Comparison of ENCODE assay signal across 26 cellular contexts in genomic region chr18:39424261-39424660, GRCh38.
DNase-seq lines count a peak whose midpoint lies in the region; ATAC-seq and TF ChIP-seq lines count a peak whose summit lies in the region.
"Had no signal": no experiment of that assay in that cellular context is flagged by ENCODE, and none has a peak within 500 bp of the region (broad histone marks: within the 10 kb centered on the region; RNA-seq: fewer than 3 reads in every experiment).

No MANE protein-coding gene starts in this region.

- H3K36me3 ChIP-seq in OCI-LY3 (replicated peaks; ENCODE audit: low read depth, low read length), result no peaks in the 10 kb centered on the region
- H3K36me3 ChIP-seq: BE2C, BLaER1 had no signal

- H3K27me3 ChIP-seq in OCI-LY3 (ENCODE audit: low read depth, low read length), result no peaks in the 10 kb centered on the region
- H3K27me3 ChIP-seq: BE2C, BLaER1 had no signal

- no peaks in the 10 kb centered on the region for H3K79me2 ChIP-seq in OCI-LY3 (ENCODE audit: low read length)

- peak overlapping the region; percentile 36 for H3K27ac Mint-ChIP-seq in nephron progenitor cell
- H3K27ac Mint-ChIP-seq: CD14-positive monocyte; CD4-positive, alpha-beta memory T cell; CD4-positive, CD25-positive, alpha-beta regulatory T cell; CD8-positive, alpha-beta memory T cell had no signal

- peaks cover 6% of the 10 kb centered on the region for H3K4me1 ChIP-seq in OCI-LY3 (ENCODE audit: low read length)
- H3K4me1 ChIP-seq: BE2C, BLaER1 had no signal

- no peaks in the 10 kb centered on the region for H3K27me3 Mint-ChIP-seq in nephron progenitor cell (ENCODE audit: low read depth, poor library complexity)
- H3K27me3 Mint-ChIP-seq: CD4-positive, alpha-beta memory T cell; CD4-positive, CD25-positive, alpha-beta regulatory T cell; CD8-positive, alpha-beta memory T cell had no signal

- TF ChIP-seq CTCF in OCI-LY3 (IDR thresholded peaks at IDR 0.05; ENCODE audit: low read depth, low read length), result no peak
- no peak for TF ChIP-seq CTCF in nephron progenitor cell (IDR thresholded peaks at IDR 0.05)

- H3K9ac ChIP-seq in OCI-LY3 (ENCODE audit: low read length), result no peak overlapping the region
- H3K9ac ChIP-seq: BLaER1 had no signal

- H4K20me1 ChIP-seq in OCI-LY3 (ENCODE audit: insufficient read depth, low read length), result no peaks in the 10 kb centered on the region
- H4K20me1 ChIP-seq: BLaER1 had no signal

- peaks cover 43% of the 10 kb centered on the region for H3K9me3 Mint-ChIP-seq in nephron progenitor cell

- peaks cover 32% of the 10 kb centered on the region for H3K36me3 Mint-ChIP-seq in nephron progenitor cell (ENCODE audit: low read depth)
- H3K36me3 Mint-ChIP-seq: CD14-positive monocyte; CD4-positive, alpha-beta memory T cell; CD4-positive, CD25-positive, alpha-beta regulatory T cell; CD8-positive, alpha-beta memory T cell had no signal

- peaks cover 3% of the 10 kb centered on the region; the same call in 1 of the 2 replicates for H3K9me3 ChIP-seq in OCI-LY3 (ENCODE audit: insufficient read depth, low read length)
- H3K9me3 ChIP-seq: BE2C, BLaER1 had no signal

- peak; percentile 43 for DNase-seq in fibroblast of gingiva (ENCODE audit: low read depth)
- DNase-seq in fibroblast of peridontal ligament (ENCODE audit: extremely low read depth), result peak; percentile 9
- no peak for DNase-seq in nephron progenitor cell
- no peak for DNase-seq in cerebellar nuclear complex (lab: John Stamatoyannopoulos, UW)
- no peak for DNase-seq in anterior cingulate cortex (lab: John Stamatoyannopoulos, UW)
- DNase-seq in stimulated activated naive CD4-positive, alpha-beta T cell (lab: John Stamatoyannopoulos, UW), result no peak
- DNase-seq: 8988T; ACHN; BE2C; C1 segment of cervical spinal cord; CD4-positive, alpha-beta memory T cell; CD4-positive, CD25-positive, alpha-beta regulatory T cell; CD8-positive, alpha-beta memory T cell; COR-L47; DMS 273 treated with DMSO at 0.1 percent for 48 hours; DMS153; DMS53; DMS79; DND-41; EL; GDM1 had no signal

- H3K27ac ChIP-seq in OCI-LY3 (ENCODE audit: low read length), result no peak overlapping the region
- H3K27ac ChIP-seq: BLaER1 had no signal

- no peak for ATAC-seq in GM21786 (IDR thresholded peaks at IDR 0.05; ENCODE audit: unreplicated experiment)
- ATAC-seq: GM12878 had no signal

- peaks cover 10% of the 10 kb centered on the region for H3K4me1 Mint-ChIP-seq in nephron progenitor cell
- H3K4me1 Mint-ChIP-seq: CD14-positive monocyte; CD4-positive, alpha-beta memory T cell; CD4-positive, CD25-positive, alpha-beta regulatory T cell; CD8-positive, alpha-beta memory T cell had no signal

- H3K4me3 Mint-ChIP-seq in nephron progenitor cell, result no peak overlapping the region
- H3K4me3 Mint-ChIP-seq: CD14-positive monocyte; CD4-positive, CD25-positive, alpha-beta regulatory T cell; CD8-positive, alpha-beta memory T cell had no signal

- no peak overlapping the region for H3K4me2 ChIP-seq in OCI-LY3 (ENCODE audit: low read length)
- H3K4me2 ChIP-seq: BLaER1 had no signal

- no peak overlapping the region for H3K4me3 ChIP-seq in OCI-LY3 (ENCODE audit: low read length)
- H3K4me3 ChIP-seq: BLaER1, GM12878 had no signal

- peak overlapping the region; percentile 45; the same call in 1 of the 2 replicates for H2AFZ ChIP-seq in OCI-LY3 (ENCODE audit: low read depth, low read length)

Comparison
In these comparisons a context has a peak if more than half of its experiments do, and no peak if none do; other contexts are left out.
1. DNase-seq: peak in fibroblast of gingiva (single experiment) and fibroblast of peridontal ligament (single experiment); none in nephron progenitor cell (single experiment), cerebellar nuclear complex (0 of 2), anterior cingulate cortex (0 of 58) and stimulated activated naive CD4-positive, alpha-beta T cell (0 of 6).